In genomic region chr6:118371955-118372354, GRCh38 we compare ENCODE assay signal across 19 cellular contexts.
DNase-seq lines count a peak whose midpoint lies in the region; ATAC-seq and TF ChIP-seq lines count a peak whose summit lies in the region.
"Had no signal": no experiment of that assay in that cellular context is flagged by ENCODE, and none has a peak within 500 bp of the region (broad histone marks: within the 10 kb centered on the region; RNA-seq: fewer than 3 reads in every experiment).

No MANE protein-coding gene starts in this region.

- no peaks in the 10 kb centered on the region for H3K9me2 ChIP-seq in GM23248 (ENCODE audit: insufficient read depth)

- DNase-seq in BJ (ENCODE audit: low read depth) = peak; percentile 11
- peak; percentile 27 for DNase-seq in HFF-Myc (ENCODE audit: extremely low read depth, low read depth)
- no peak for DNase-seq in cardiac muscle cell (ENCODE audit: low read depth in 1 of 2, low spot score in 1 of 2)
- no peak for DNase-seq in mesenchymal stem cell
- no peak for DNase-seq in NCI-H345 (lab: John Stamatoyannopoulos, UW)
- no peak for DNase-seq in GM23248
- DNase-seq in sciatic nerve (ENCODE audit: low spot score) = no peak
- DNase-seq: C1 segment of cervical spinal cord; CD8-positive, alpha-beta T cell; GF-D8; HFFc6; Kasumi-1; MM.1S; NCI-H1048; NCI-H1417 treated with DMSO at 0.1 percent for 48 hours; NCI-H1930; NCI-H526; Peyer's patch; SW 1271 had no signal

- no peak overlapping the region for H3K14ac ChIP-seq in mesenchymal stem cell (ENCODE audit: low read length in 2 of 2)

- H3K9me3 ChIP-seq in cardiac muscle cell (ENCODE audit: low read depth) (no peaks in the 10 kb centered on the region), mesenchymal stem cell (ENCODE audit: control insufficient read depth, low read length) (peaks cover 19% of the 10 kb centered on the region), GM23248 (ENCODE audit: low read depth) (no peaks in the 10 kb centered on the region)

- in situ Hi-C loops in GM23248 (cut with MboI) = no loop called here

- no peaks in the 10 kb centered on the region for H4K20me1 ChIP-seq in GM23248 (ENCODE audit: insufficient read depth)

- no peaks in the 10 kb centered on the region for H3K79me1 ChIP-seq in mesenchymal stem cell (replicated peaks; ENCODE audit: low read length, poor library complexity, severe bottlenecking)

- H4K91ac ChIP-seq in mesenchymal stem cell (ENCODE audit: low read length) = no peak overlapping the region

- H3K27me3 ChIP-seq in BJ (ENCODE audit: control insufficient read depth, insufficient read depth, low read length) = no peaks in the 10 kb centered on the region; the same call in 1 of the 2 replicates
- no peaks in the 10 kb centered on the region for H3K27me3 ChIP-seq in cardiac muscle cell
- H3K27me3 ChIP-seq in mesenchymal stem cell (ENCODE audit: control insufficient read depth in 1 of 2, insufficient read depth in 1 of 2, low read length in 2 of 2) = no peaks in the 10 kb centered on the region
- no peaks in the 10 kb centered on the region for H3K27me3 ChIP-seq in GM23248 (replicated peaks; ENCODE audit: insufficient read depth)
- H3K27me3 ChIP-seq: Peyer's patch had no signal

- no peak overlapping the region for H2AFZ ChIP-seq in mesenchymal stem cell (ENCODE audit: low read depth, low read length)
- no peak overlapping the region for H2AFZ ChIP-seq in GM23248

- H3K4me2 ChIP-seq in mesenchymal stem cell (ENCODE audit: low read length, poor library complexity, severe bottlenecking) (no peak overlapping the region), GM23248 (ENCODE audit: unreplicated experiment) (no peak overlapping the region)

- H3K36me3 ChIP-seq in BJ (ENCODE audit: control insufficient read depth, insufficient read depth, low read length) (no peaks in the 10 kb centered on the region), cardiac muscle cell (no peaks in the 10 kb centered on the region), mesenchymal stem cell (ENCODE audit: control insufficient read depth in 1 of 2, insufficient read depth in 2 of 2, low read depth in 1 of 2, low read length in 2 of 2) (no peaks in the 10 kb centered on the region), GM23248 (ENCODE audit: low read depth) (no peaks in the 10 kb centered on the region)
- H3K36me3 ChIP-seq: Peyer's patch had no signal

- H2BK5ac ChIP-seq in mesenchymal stem cell (ENCODE audit: low read depth, low read length, poor library complexity, severe bottlenecking) = no peak overlapping the region

- H3K9ac ChIP-seq in mesenchymal stem cell (ENCODE audit: low read length) (no peak overlapping the region), GM23248 (no peak overlapping the region)

- H2BK12ac ChIP-seq in mesenchymal stem cell (ENCODE audit: low read length in 2 of 2) = peak overlapping the region; percentile 23 to 78

- no peaks in the 10 kb centered on the region for H3K79me2 ChIP-seq in GM23248 (ENCODE audit: insufficient read depth)

- H3K4me1 ChIP-seq in cardiac muscle cell (ENCODE audit: low read depth) (peaks cover 24% of the 10 kb centered on the region), mesenchymal stem cell (ENCODE audit: control insufficient read depth, insufficient read depth, low read depth, low read length) (no peaks in the 10 kb centered on the region), GM23248 (ENCODE audit: insufficient read depth) (no peaks in the 10 kb centered on the region)
- H3K4me1 ChIP-seq: Peyer's patch had no signal

- no peak overlapping the region for H2BK15ac ChIP-seq in mesenchymal stem cell (ENCODE audit: low read depth, poor library complexity, severe bottlenecking)

- CTCF ChIA-PET in BJ (lab: Yijun Ruan, JAX) = no interaction called here

- POLR2A ChIA-PET in BJ (lab: Charles Lee) = no interaction called here

- H4K8ac ChIP-seq in mesenchymal stem cell (ENCODE audit: low read length) = no peak overlapping the region

- TF ChIP-seq CTCF in BJ (IDR thresholded peaks at IDR 0.05; ENCODE audit: insufficient read depth, low read depth, low read length) (no peak), HFF-Myc (IDR thresholded peaks at IDR 0.05; ENCODE audit: low read depth, low read length, missing control alignments) (no peak), cardiac muscle cell (IDR thresholded peaks at IDR 0.05; ENCODE audit: low read depth, low read length) (no peak)

- H3K27ac ChIP-seq in cardiac muscle cell (peak overlapping the region; percentile 40), mesenchymal stem cell (ENCODE audit: low read length, poor library complexity, severe bottlenecking) (no peak overlapping the region), GM23248 (no peak overlapping the region)
- H3K27ac ChIP-seq: Peyer's patch had no signal

- no peak overlapping the region for H3K4me3 ChIP-seq in BJ (ENCODE audit: low read depth, low read length)
- H3K4me3 ChIP-seq in HFF-Myc (replicated peaks; ENCODE audit: low read depth, low read length) = no peak overlapping the region
- H3K4me3 ChIP-seq in cardiac muscle cell = no peak overlapping the region
- H3K4me3 ChIP-seq in mesenchymal stem cell (ENCODE audit: insufficient read depth in 1 of 2, low read depth in 1 of 2, low read length in 2 of 2) = no peak overlapping the region
- no peak overlapping the region for H3K4me3 ChIP-seq in GM23248
- H3K4me3 ChIP-seq: Peyer's patch had no signal

- ATAC-seq in sciatic nerve = no peak
- ATAC-seq: CD8-positive, alpha-beta T cell had no signal

- intact Hi-C loops in sciatic nerve (cut with DNase I) = no loop called here

- H2BK120ac ChIP-seq in mesenchymal stem cell (ENCODE audit: low read depth, low read length) = no peak overlapping the region

- H2AK5ac ChIP-seq in mesenchymal stem cell (ENCODE audit: low read length, severe bottlenecking) = no peak overlapping the region

- H3K23ac ChIP-seq in mesenchymal stem cell (ENCODE audit: low read length in 2 of 2) = no peak overlapping the region

- no peaks in the 10 kb centered on the region for H3F3A ChIP-seq in GM23248 (ENCODE audit: insufficient read depth)

- peak overlapping the region in 1 of 2 experiments; percentile 56 for H3K4ac ChIP-seq in mesenchymal stem cell (ENCODE audit: low read depth in 1 of 2, low read length in 2 of 2)

- WGBS in mesenchymal stem cell = 78% methylated on average over 1 of the region's 1 CpG
- 41 to 43% methylated on average over 1 of the region's 1 CpG for WGBS in GM23248 (ENCODE audit: low coverage in 1 of 2, low lambda C conversion rate in 2 of 2, missing lambda C conversion rate in 2 of 2), 2 experiments

- no peak overlapping the region for H3K18ac ChIP-seq in mesenchymal stem cell (ENCODE audit: low read depth in 1 of 2, low read length in 2 of 2)

Comparison
In these comparisons a context has a peak if more than half of its experiments do, and no peak if none do; other contexts are left out.
1. DNase-seq: peak in BJ (single experiment) and HFF-Myc (single experiment); none in cardiac muscle cell (0 of 2), mesenchymal stem cell (single experiment), NCI-H345 (single experiment), GM23248 (single experiment) and sciatic nerve (single experiment).